ENCODE assay signal across 8 cellular contexts in the genomic region with DNA sequence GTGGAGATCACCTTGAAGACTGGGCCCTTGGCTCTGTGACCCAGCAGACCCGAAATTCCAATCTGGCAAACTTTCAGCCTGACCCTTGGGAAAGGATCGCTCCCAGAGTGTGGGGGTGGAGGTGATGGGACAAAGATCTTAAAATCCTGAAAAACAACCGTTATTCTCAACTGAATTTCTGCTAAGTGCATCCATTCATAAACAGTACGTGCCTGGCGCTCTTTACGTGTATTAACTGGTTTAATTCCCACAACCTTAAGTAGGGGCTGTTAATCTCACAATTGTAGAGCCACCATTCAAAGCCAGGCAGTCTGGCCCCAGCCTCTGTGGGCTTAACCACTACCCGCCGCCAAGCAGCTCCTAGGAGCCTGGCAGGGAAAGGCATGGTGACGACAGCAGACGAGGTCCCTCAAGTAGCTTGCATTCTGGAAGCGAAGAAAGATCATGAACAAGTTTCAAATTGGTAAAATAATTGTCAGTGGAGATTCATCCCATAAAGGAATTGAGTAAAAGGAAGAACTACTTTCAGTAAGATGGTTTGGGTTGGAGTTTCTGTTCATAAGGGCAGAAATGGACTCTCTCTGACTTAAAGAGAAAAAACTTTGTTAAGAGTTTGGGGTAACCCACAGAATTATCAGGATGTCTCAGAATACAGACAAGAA. TPM values are rescaled to one million over a fixed set of nuclear protein-coding genes. Genes with fewer than 3 reads are reported as not detected.
DNase-seq lines count a peak whose midpoint lies in the region; ATAC-seq and TF ChIP-seq lines count a peak whose summit lies in the region.

No MANE protein-coding gene starts in this region.

- TF ChIP-seq CTCF in BJ (IDR thresholded peaks at IDR 0.05; ENCODE audit: insufficient read depth, low read depth, low read length), result no peak
- TF ChIP-seq CTCF in brain (conservative IDR thresholded peaks at IDR 0.05), result no peak

- peak overlapping the region; percentile 34 for H3K4me3 ChIP-seq in BJ (ENCODE audit: low read depth, low read length)

- H3K36me3 ChIP-seq in BJ (ENCODE audit: control insufficient read depth, insufficient read depth, low read length), result no peaks in the 10 kb centered on the region; the same call in 1 of the 2 replicates

- H3K27ac Mint-ChIP-seq in brain, result peak overlapping the region; percentile 85 to 99 (median 95)

- peak overlapping the region; percentile 73 to 83 (median 81) for H3K4me3 Mint-ChIP-seq in brain

- peaks cover 88% of the 10 kb centered on the region for H3K4me1 Mint-ChIP-seq in brain

- POLR2A ChIA-PET in BJ (lab: Charles Lee), result interaction anchor here (0.5 kb wide), 1 partner anchor 1070 kb away, joined by 5 read pairs; no protein-coding TSS in a partner anchor

- no peaks in the 10 kb centered on the region for H3K36me3 Mint-ChIP-seq in brain

- peaks cover 1 to 8% (median 7%) of the 10 kb centered on the region in 5 experiments for H3K9me3 Mint-ChIP-seq in brain

- peaks cover 3% of the 10 kb centered on the region; the same call in 1 of the 2 replicates for H3K27me3 ChIP-seq in BJ (ENCODE audit: control insufficient read depth, insufficient read depth, low read length)

- ATAC-seq in GM19023 (IDR thresholded peaks at IDR 0.05; ENCODE audit: unreplicated experiment) (peak; percentile 25), HG03280 (IDR thresholded peaks at IDR 0.05; ENCODE audit: unreplicated experiment) (peak; percentile 17)

- DNase-seq in BJ (ENCODE audit: low read depth) (no peak), RPMI8226 (peak; percentile 29), inferior parietal cortex (ENCODE audit: extremely low spot score) (peak; percentile 41), iPS-NIHi7 (ENCODE audit: extremely low spot score) (no peak)
- peak; percentile 32 for DNase-seq in stimulated activated CD4-positive, alpha-beta T cell treated with anti-CD3 and anti-CD28 coated beads, Interleukin-4, amount 100 ng/mL, for 1 hour

- CTCF ChIA-PET in BJ (lab: Yijun Ruan, JAX), result interaction anchor here (1.0 to 6.4 kb wide), 6 partner anchors 11 to 171 kb away, joined by 4 to 39 read pairs (median 8); a partner anchor contains a TSS

- peaks cover 7% of the 10 kb centered on the region for H3K27me3 Mint-ChIP-seq in brain

RNA-seq across cellular contexts. Expression of a gene that starts 11.4 kb away (rescaled TPM):
- polyA plus RNA-seq in BJ (2011; rRNA removed) (0.23 TPM in 2 replicates), brain (ENCODE audit: insufficient read depth, low read depth, low replicate concordance) (58.8 TPM)
- 0.24 and 0.26 TPM in 2 replicates for polyA minus RNA-seq in BJ (2011; rRNA and poly(A)+ RNA removed)

RNA-seq across cellular contexts. Expression of a gene that starts 26.5 kb away (rescaled TPM):
- 4.1 and 6.9 TPM in 2 replicates for polyA plus RNA-seq in BJ (2011; rRNA removed)
- polyA minus RNA-seq in BJ (2011; rRNA and poly(A)+ RNA removed), result 2.6 and 3.5 TPM in 2 replicates
- 1.4 TPM for polyA plus RNA-seq in brain (ENCODE audit: insufficient read depth, low read depth, low replicate concordance)

Comparison
In these comparisons a context has a peak if more than half of its experiments do, and no peak if none do; other contexts are left out.
1. DNase-seq: peak in RPMI8226 (single experiment), inferior parietal cortex (single experiment) and stimulated activated CD4-positive, alpha-beta T cell treated with anti-CD3 and anti-CD28 coated beads, Interleukin-4, amount 100 ng/mL, for 1 hour (single experiment); none in BJ (single experiment) and iPS-NIHi7 (single experiment).
2. RNA of a gene that starts 11.4 kb away (polyA plus RNA-seq): 58.8 TPM in brain (single experiment); 0.23 TPM in BJ; every median in the first group is over 10 times any median in the second.